ENCODE assay signal across 8 cellular contexts in genomic region chr12:111407371-111408115, GRCh38. TPM values are rescaled to one million over a fixed set of nuclear protein-coding genes. Genes with fewer than 3 reads are reported as not detected.
A peak's percentile ranks its signal among the peaks of the same experiment; 100 is the strongest.
DNase-seq lines count a peak whose midpoint lies in the region; ATAC-seq and TF ChIP-seq lines count a peak whose summit lies in the region.

No MANE protein-coding gene starts in this region.

- no peaks in the 10 kb centered on the region for H3K9me3 ChIP-seq in body of pancreas
- H3K9me3 ChIP-seq in lower lobe of right lung: no peaks in the 10 kb centered on the region
- H3K9me3 ChIP-seq in upper lobe of left lung: no peaks in the 10 kb centered on the region

- WGBS in body of pancreas, 2 donors: 35 to 56% methylated on average over 4 to 11 of the region's 11 CpGs
- WGBS in upper lobe of left lung, 2 donors: 46 to 57% methylated on average over 6 to 11 of the region's 11 CpGs

- TF ChIP-seq CTCF in body of pancreas (IDR thresholded peaks at IDR 0.05) (no peak), lower lobe of right lung (IDR thresholded peaks at IDR 0.05) (no peak), upper lobe of left lung (IDR thresholded peaks at IDR 0.05) (no peak)

- no peaks in the 10 kb centered on the region for H3K27me3 Mint-ChIP-seq in activated naive CD4-positive, alpha-beta T cell treated with anti-CD3 and anti-CD28 coated beads, Interleukin-2, amount 10 ng/mL, durations not matched to agents 7 days and 5 days

- H3K4me3 ChIP-seq in body of pancreas (peak overlapping the region in 1 of 2 donors; percentile 11), lower lobe of right lung (peak overlapping the region; percentile 93), upper lobe of left lung (peak overlapping the region; percentile 79 to 97 (median 87))

- no peak for DNase-seq in activated naive CD4-positive, alpha-beta T cell treated with anti-CD3 and anti-CD28 coated beads, Interleukin-2, amount 10 ng/mL, durations not matched to agents 7 days and 5 days
- no peak for DNase-seq in activated naive CD4-positive, alpha-beta T cell (lab: John Stamatoyannopoulos, UW)
- DNase-seq in body of pancreas (no peak), lower lobe of right lung (no peak), upper lobe of left lung (no peak), NCI-H345 treated with DMSO at 0.1 percent for 48 hours (lab: John Stamatoyannopoulos, UW; ENCODE audit: unreplicated experiment) (no peak), SKM-1 (lab: John Stamatoyannopoulos, UW; ENCODE audit: unreplicated experiment) (no peak)

- H3K9me3 Mint-ChIP-seq in activated naive CD4-positive, alpha-beta T cell treated with anti-CD3 and anti-CD28 coated beads, Interleukin-2, amount 10 ng/mL, durations not matched to agents 7 days and 5 days: no peaks in the 10 kb centered on the region

- CTCF ChIA-PET in activated naive CD4-positive, alpha-beta T cell treated with anti-CD3 and anti-CD28 coated beads, Interleukin-2, amount 10 ng/mL, durations not matched to agents 7 days and 5 days (lab: Charles Lee): interaction anchor here (1.4 to 24.2 kb wide), 3 partner anchors 11 to 75 kb away, joined by 3 to 757 read pairs (median 10); no protein-coding TSS in a partner anchor

- ATAC-seq in body of pancreas (no peak), lower lobe of right lung (no peak), upper lobe of left lung (ENCODE audit: low FRiP score in 2 of 2) (no peak), GM19035 (IDR thresholded peaks at IDR 0.05; ENCODE audit: unreplicated experiment) (no peak)

- TF ChIP-seq POLR2A in body of pancreas (IDR thresholded peaks at IDR 0.05) (no peak), upper lobe of left lung (IDR thresholded peaks at IDR 0.05) (no peak)

- peak overlapping the region; percentile 96 for H3K4me3 Mint-ChIP-seq in activated naive CD4-positive, alpha-beta T cell treated with anti-CD3 and anti-CD28 coated beads, Interleukin-2, amount 10 ng/mL, durations not matched to agents 7 days and 5 days

- peaks cover 80% of the 10 kb centered on the region for H3K4me1 Mint-ChIP-seq in activated naive CD4-positive, alpha-beta T cell treated with anti-CD3 and anti-CD28 coated beads, Interleukin-2, amount 10 ng/mL, durations not matched to agents 7 days and 5 days

- no peak for TF ChIP-seq EP300 in upper lobe of left lung (IDR thresholded peaks at IDR 0.05)

- H3K36me3 ChIP-seq in body of pancreas (replicated peaks in 1 of 2; ENCODE audit: insufficient read depth in 1 of 2, low read depth in 2 of 2) (no peaks in the 10 kb centered on the region), lower lobe of right lung (no peaks in the 10 kb centered on the region), upper lobe of left lung (no peaks in the 10 kb centered on the region)

- peaks cover 21% of the 10 kb centered on the region for H3K36me3 Mint-ChIP-seq in activated naive CD4-positive, alpha-beta T cell treated with anti-CD3 and anti-CD28 coated beads, Interleukin-2, amount 10 ng/mL, durations not matched to agents 7 days and 5 days

- peaks cover 86% of the 10 kb centered on the region for H3K4me1 ChIP-seq in body of pancreas
- H3K4me1 ChIP-seq in lower lobe of right lung: peaks cover 87% of the 10 kb centered on the region
- peaks cover 77 to 90% (median 88%) of the 10 kb centered on the region in 4 donors for H3K4me1 ChIP-seq in upper lobe of left lung

- peak overlapping the region; percentile 40 to 87 (median 78) for H3K27ac ChIP-seq in body of pancreas
- peak overlapping the region; percentile 95 for H3K27ac ChIP-seq in lower lobe of right lung
- peak overlapping the region; percentile 91 to 96 (median 93) for H3K27ac ChIP-seq in upper lobe of left lung

- peak overlapping the region; percentile 90 for H3K27ac Mint-ChIP-seq in activated naive CD4-positive, alpha-beta T cell treated with anti-CD3 and anti-CD28 coated beads, Interleukin-2, amount 10 ng/mL, durations not matched to agents 7 days and 5 days

- intact Hi-C loops in body of pancreas (cut with DNase I): no loop called here
- intact Hi-C loops in lower lobe of right lung (cut with DNase I): no loop called here

- H3K27me3 ChIP-seq in body of pancreas: no peaks in the 10 kb centered on the region
- no peaks in the 10 kb centered on the region for H3K27me3 ChIP-seq in lower lobe of right lung (ENCODE audit: low read depth)
- H3K27me3 ChIP-seq in upper lobe of left lung: no peaks in the 10 kb centered on the region

RNA-seq across cellular contexts. Expression of gene SH2B3, which starts 1.8 kb away (rescaled TPM):
- total RNA-seq in body of pancreas (10 to 100 TPM; 23.1 to 41.9 TPM), lower lobe of right lung (49.5 TPM), upper lobe of left lung (100 to 1,000 TPM in 1 of 6 donors, 10 to 100 TPM in 5; 24.8 to 128 (median 52.5) TPM)

RNA-seq across cellular contexts. Expression of gene PHETA1, which starts 38.6 kb away (rescaled TPM):
- total RNA-seq in body of pancreas: 10 to 100 TPM; 20.4 to 31.4 TPM
- total RNA-seq in lower lobe of right lung: 20.5 TPM
- 10 to 100 TPM in 5 of 6 donors, 1 to 10 TPM in 1; 9.1 to 24.6 (median 21.2) TPM for total RNA-seq in upper lobe of left lung
